15 cellular contexts compared by ENCODE assay signal in genomic region chr12:13038491-13039161, GRCh38. TPM values are rescaled to one million over a fixed set of nuclear protein-coding genes. Genes with fewer than 3 reads are reported as not detected.
DNase-seq lines count a peak whose midpoint lies in the region; ATAC-seq and TF ChIP-seq lines count a peak whose summit lies in the region.
"Had no signal": no experiment of that assay in that cellular context is flagged by ENCODE, and none has a peak within 500 bp of the region (broad histone marks: within the 10 kb centered on the region; RNA-seq: fewer than 3 reads in every experiment).

No MANE protein-coding gene starts in this region.

- H3K4me3 ChIP-seq in ACC112 (ENCODE audit: low read depth, low read length) = no peak overlapping the region
- H3K4me3 ChIP-seq in astrocyte of the spinal cord (ENCODE audit: low read depth, low read length) = no peak overlapping the region
- H3K4me3 ChIP-seq in lower leg skin (ENCODE audit: low read depth, poor library complexity, severe bottlenecking) = no peak overlapping the region
- H3K4me3 ChIP-seq: A549, cardiac muscle cell, SK-N-MC had no signal

- H3K27me3 Mint-ChIP-seq in activated CD8-positive, alpha-beta T cell treated with anti-CD3 and anti-CD28 coated beads for 36 hours = no peaks in the 10 kb centered on the region
- peaks cover 46% of the 10 kb centered on the region for H3K27me3 Mint-ChIP-seq in activated naive CD4-positive, alpha-beta T cell treated with anti-CD3 and anti-CD28 coated beads, Interleukin-2, amount 10 ng/mL, durations not matched to agents 7 days and 5 days

- POLR2A ChIA-PET in activated CD8-positive, alpha-beta T cell treated with anti-CD3 and anti-CD28 coated beads for 36 hours (lab: Charles Lee) = no interaction called here

- H3K4me1 ChIP-seq in ACC112 (ENCODE audit: control insufficient read depth, insufficient read depth, low read length, unreplicated experiment) = peaks cover 10% of the 10 kb centered on the region
- H3K4me1 ChIP-seq: A549, parathyroid adenoma had no signal

- H3K9me3 Mint-ChIP-seq in activated CD8-positive, alpha-beta T cell treated with anti-CD3 and anti-CD28 coated beads for 36 hours = no peaks in the 10 kb centered on the region
- H3K9me3 Mint-ChIP-seq in activated naive CD4-positive, alpha-beta T cell treated with anti-CD3 and anti-CD28 coated beads, Interleukin-2, amount 10 ng/mL, durations not matched to agents 7 days and 5 days = no peaks in the 10 kb centered on the region
- H3K9me3 Mint-ChIP-seq: endodermal cell had no signal

- H3K36me3 Mint-ChIP-seq in activated CD8-positive, alpha-beta T cell treated with anti-CD3 and anti-CD28 coated beads for 36 hours (ENCODE audit: low read depth) = no peaks in the 10 kb centered on the region
- no peaks in the 10 kb centered on the region for H3K36me3 Mint-ChIP-seq in activated naive CD4-positive, alpha-beta T cell treated with anti-CD3 and anti-CD28 coated beads, Interleukin-2, amount 10 ng/mL, durations not matched to agents 7 days and 5 days

- ATAC-seq in activated CD8-positive, alpha-beta T cell treated with anti-CD3 and anti-CD28 coated beads for 36 hours = no peak
- ATAC-seq: A549 had no signal

- DNase-seq in GM04503 (ENCODE audit: low read depth) (peak; percentile 73), astrocyte of the spinal cord (ENCODE audit: low read depth, low spot score) (peak; percentile 74), hepatic stellate cell (ENCODE audit: low spot score) (peak; percentile 64), lower leg skin (ENCODE audit: low spot score in 2 of 2) (no peak), HuH-7.5 (ENCODE audit: low spot score) (no peak)
- DNase-seq in activated CD8-positive, alpha-beta T cell treated with anti-CD3 and anti-CD28 coated beads for 36 hours = no peak
- no peak for DNase-seq in activated naive CD4-positive, alpha-beta T cell treated with anti-CD3 and anti-CD28 coated beads, Interleukin-2, amount 10 ng/mL, durations not matched to agents 7 days and 5 days
- DNase-seq: activated gamma-delta T cell treated with Interleukin-2 at 50 U/mL for 16 hours, endodermal cell, head of caudate nucleus had no signal

- no peaks in the 10 kb centered on the region for H3K4me1 Mint-ChIP-seq in activated CD8-positive, alpha-beta T cell treated with anti-CD3 and anti-CD28 coated beads for 36 hours (ENCODE audit: low read depth)
- no peaks in the 10 kb centered on the region for H3K4me1 Mint-ChIP-seq in activated naive CD4-positive, alpha-beta T cell treated with anti-CD3 and anti-CD28 coated beads, Interleukin-2, amount 10 ng/mL, durations not matched to agents 7 days and 5 days

- no peak for TF ChIP-seq CTCF in astrocyte of the spinal cord (IDR thresholded peaks at IDR 0.05; ENCODE audit: low read depth, low read length)
- TF ChIP-seq CTCF in lower leg skin (IDR thresholded peaks at IDR 0.05) = no peak
- no peak for TF ChIP-seq CTCF in activated CD8-positive, alpha-beta T cell treated with anti-CD3 and anti-CD28 coated beads for 36 hours (IDR thresholded peaks at IDR 0.05)

- no peak overlapping the region for H3K4me3 Mint-ChIP-seq in activated CD8-positive, alpha-beta T cell treated with anti-CD3 and anti-CD28 coated beads for 36 hours
- no peak overlapping the region for H3K4me3 Mint-ChIP-seq in activated naive CD4-positive, alpha-beta T cell treated with anti-CD3 and anti-CD28 coated beads, Interleukin-2, amount 10 ng/mL, durations not matched to agents 7 days and 5 days
- H3K4me3 Mint-ChIP-seq: endodermal cell had no signal

- WGBS in lower leg skin, 2 donors = 75 to 82% methylated on average over 4 of the region's 4 CpGs

- CTCF ChIA-PET in activated CD8-positive, alpha-beta T cell treated with anti-CD3 and anti-CD28 coated beads for 36 hours (lab: Charles Lee) = interaction anchor here (0.6 to 1.0 kb wide), 2 partner anchors 128 to 173 kb away, joined by 3 read pairs; no protein-coding TSS in a partner anchor
- CTCF ChIA-PET in activated naive CD4-positive, alpha-beta T cell treated with anti-CD3 and anti-CD28 coated beads, Interleukin-2, amount 10 ng/mL, durations not matched to agents 7 days and 5 days (lab: Charles Lee) = interaction anchor here (0.5 kb wide), 1 partner anchor 164 kb away, joined by 4 read pairs; no protein-coding TSS in a partner anchor

- peak overlapping the region; percentile 41; the same call in 1 of the 2 replicates for H3K27ac ChIP-seq in ACC112 (ENCODE audit: low read depth, low read length)
- H3K27ac ChIP-seq: A549, cardiac muscle cell, parathyroid adenoma, SK-N-MC had no signal

- no peaks in the 10 kb centered on the region for H3K36me3 ChIP-seq in ACC112 (ENCODE audit: insufficient read depth, low read length)
- H3K36me3 ChIP-seq: cardiac muscle cell had no signal

- intact Hi-C loops in lower leg skin (cut with DNase I; ENCODE audit: low total_unique reads) = no loop called here
- intact Hi-C loops in activated CD8-positive, alpha-beta T cell treated with anti-CD3 and anti-CD28 coated beads for 36 hours (cut with micrococcal nuclease) = no loop called here

- H3K79me2 ChIP-seq in ACC112 (ENCODE audit: control insufficient read depth, insufficient read depth, low read length, unreplicated experiment) = no peaks in the 10 kb centered on the region
- H3K79me2 ChIP-seq: parathyroid adenoma had no signal

- H3K27ac Mint-ChIP-seq in activated CD8-positive, alpha-beta T cell treated with anti-CD3 and anti-CD28 coated beads for 36 hours = no peak overlapping the region
- H3K27ac Mint-ChIP-seq in activated naive CD4-positive, alpha-beta T cell treated with anti-CD3 and anti-CD28 coated beads, Interleukin-2, amount 10 ng/mL, durations not matched to agents 7 days and 5 days = no peak overlapping the region
- H3K27ac Mint-ChIP-seq: endodermal cell had no signal

- in situ Hi-C loops in astrocyte of the spinal cord (cut with HindIII; ENCODE audit: low sequenced_read_pairs) = no loop called here

- peak overlapping the region; percentile 29 for H2AFZ ChIP-seq in ACC112 (ENCODE audit: low read length, unreplicated experiment)
- H2AFZ ChIP-seq: parathyroid adenoma had no signal

- TF ChIP-seq POLR2A in lower leg skin (IDR thresholded peaks at IDR 0.05) = no peak

- H3K27me3 ChIP-seq in ACC112 (ENCODE audit: insufficient read depth, low read length) = no peaks in the 10 kb centered on the region
- H3K27me3 ChIP-seq: cardiac muscle cell had no signal

RNA-seq across cellular contexts. Expression of gene FAM234B, which starts 5.6 kb away (rescaled TPM):
- total RNA-seq in lower leg skin = 10 to 100 TPM; 19.3 to 41.4 (median 25.6) TPM
- 10 to 100 TPM; 10.0 to 10.7 TPM for total RNA-seq in activated CD8-positive, alpha-beta T cell treated with anti-CD3 and anti-CD28 coated beads for 36 hours

RNA-seq across cellular contexts. Expression of gene HEBP1, which starts 38.6 kb away (rescaled TPM):
- 10 to 100 TPM; 34.1 to 41.5 (median 37.5) TPM for total RNA-seq in lower leg skin
- 10 to 100 TPM; 23.9 to 24.8 TPM for total RNA-seq in activated CD8-positive, alpha-beta T cell treated with anti-CD3 and anti-CD28 coated beads for 36 hours

Comparison
In these comparisons a context has a peak if more than half of its experiments do, and no peak if none do; other contexts are left out.
1. DNase-seq: peak in GM04503 (single experiment), astrocyte of the spinal cord (single experiment) and hepatic stellate cell (single experiment); none in lower leg skin (0 of 2), HuH-7.5 (single experiment), activated CD8-positive, alpha-beta T cell treated with anti-CD3 and anti-CD28 coated beads for 36 hours (single experiment) and activated naive CD4-positive, alpha-beta T cell treated with anti-CD3 and anti-CD28 coated beads, Interleukin-2, amount 10 ng/mL, durations not matched to agents 7 days and 5 days (single experiment).